ENCODE assay signal across 27 cellular contexts in genomic region chr10:98417481-98417959, GRCh38. TPM values are rescaled to one million over a fixed set of nuclear protein-coding genes. Genes with fewer than 3 reads are reported as not detected.
DNase-seq lines count a peak whose midpoint lies in the region; ATAC-seq, FAIRE-seq and TF ChIP-seq lines count a peak whose summit lies in the region.
"Had no signal": no experiment of that assay in that cellular context is flagged by ENCODE, and none has a peak within 500 bp of the region (broad histone marks: within the 10 kb centered on the region; RNA-seq: fewer than 3 reads in every experiment).

No MANE protein-coding gene starts in this region.

- H3K36me3 ChIP-seq in CD4-positive, CD25-positive, alpha-beta regulatory T cell (ENCODE audit: control insufficient read depth, insufficient read depth, low read length), result peaks cover 30% of the 10 kb centered on the region
- H3K36me3 ChIP-seq in bronchial epithelial cell (ENCODE audit: control insufficient read depth, insufficient read depth, low read length) (peaks cover 7% of the 10 kb centered on the region), sigmoid colon (peaks cover 5 to 52% (median 18%) of the 10 kb centered on the region in 4 donors), neural progenitor cell (no peaks in the 10 kb centered on the region)

- H3K27me3 ChIP-seq in CD4-positive, CD25-positive, alpha-beta regulatory T cell (ENCODE audit: control insufficient read depth, insufficient read depth, low read length), result no peaks in the 10 kb centered on the region
- H3K27me3 ChIP-seq in bronchial epithelial cell (ENCODE audit: control insufficient read depth, insufficient read depth, low read length) (no peaks in the 10 kb centered on the region), sigmoid colon (no peaks in the 10 kb centered on the region), neural progenitor cell (no peaks in the 10 kb centered on the region)
- H3K27me3 ChIP-seq: BLaER1, SJSA1 had no signal

- H3F3A ChIP-seq in neural progenitor cell (ENCODE audit: low read depth), result peaks cover 6% of the 10 kb centered on the region

- TF ChIP-seq EP300 in sigmoid colon (IDR thresholded peaks at IDR 0.05), result no peak

- no peak overlapping the region for H3K9ac ChIP-seq in neural progenitor cell
- H3K9ac ChIP-seq: BLaER1 had no signal

- no peak overlapping the region for H3K4me2 ChIP-seq in neural progenitor cell
- H3K4me2 ChIP-seq: BLaER1 had no signal

- H3K9me3 ChIP-seq in CD4-positive, CD25-positive, alpha-beta regulatory T cell (ENCODE audit: control insufficient read depth in 2 of 2, low read length in 2 of 2), result no peaks in the 10 kb centered on the region
- H3K9me3 ChIP-seq in sigmoid colon (no peaks in the 10 kb centered on the region), neural progenitor cell (ENCODE audit: low read depth) (no peaks in the 10 kb centered on the region)
- H3K9me3 ChIP-seq: BLaER1, SJSA1 had no signal

- H4K20me1 ChIP-seq in neural progenitor cell (ENCODE audit: low read depth), result no peaks in the 10 kb centered on the region
- H4K20me1 ChIP-seq: BLaER1 had no signal

- no peak for TF ChIP-seq POLR2A in sigmoid colon (IDR thresholded peaks at IDR 0.05)

- no peak overlapping the region for H3K4me3 ChIP-seq in CD4-positive, CD25-positive, alpha-beta regulatory T cell (ENCODE audit: low read depth, low read length)
- H3K4me3 ChIP-seq in bronchial epithelial cell (ENCODE audit: low read depth, low read length), result no peak overlapping the region
- no peak overlapping the region for H3K4me3 ChIP-seq in sigmoid colon
- no peak overlapping the region for H3K4me3 ChIP-seq in neural progenitor cell
- H3K4me3 ChIP-seq: BLaER1, SJSA1 had no signal

- TF ChIP-seq CTCF in bronchial epithelial cell (IDR thresholded peaks at IDR 0.05; ENCODE audit: insufficient read depth, low read length, severe bottlenecking), result no peak
- TF ChIP-seq CTCF in sigmoid colon (IDR thresholded peaks at IDR 0.05), result no peak
- TF ChIP-seq CTCF in GM10248 (IDR thresholded peaks at IDR 0.05; ENCODE audit: control extremely low read depth, extremely low read depth, low read depth, missing control alignments), result no peak
- TF ChIP-seq CTCF in neural progenitor cell (IDR thresholded peaks at IDR 0.05), result no peak

- H3K27ac Mint-ChIP-seq in CD4-positive, CD25-positive, alpha-beta regulatory T cell, result peak overlapping the region in 2 of 3 donors; percentile 20 to 48
- no peak overlapping the region for H3K27ac Mint-ChIP-seq in neural progenitor cell

- H2AFZ ChIP-seq in neural progenitor cell (replicated peaks), result no peak overlapping the region

- CTCF ChIA-PET in GM10248 (lab: Yijun Ruan, JAX), result interaction anchor here (2.4 kb wide), 1 partner anchor 8 kb away, joined by 5 read pairs; no protein-coding TSS in a partner anchor

- H3K27me3 Mint-ChIP-seq in CD4-positive, CD25-positive, alpha-beta regulatory T cell, result no peaks in the 10 kb centered on the region
- H3K27me3 Mint-ChIP-seq in neural progenitor cell (ENCODE audit: insufficient read depth, low read depth), result peaks cover 6% of the 10 kb centered on the region
- H3K27me3 Mint-ChIP-seq: CD4-positive, alpha-beta T cell had no signal

- no peaks in the 10 kb centered on the region for H3K79me2 ChIP-seq in neural progenitor cell (ENCODE audit: low read depth)

- peak; percentile 93 for FAIRE-seq in bronchial epithelial cell (lab: Jason Lieb, UNC)
- FAIRE-seq: D721Med, GM12892 had no signal

- H3K4me1 ChIP-seq in CD4-positive, CD25-positive, alpha-beta regulatory T cell (ENCODE audit: control insufficient read depth, insufficient read depth, low read length, poor library complexity, severe bottlenecking), result peaks cover 14% of the 10 kb centered on the region
- H3K4me1 ChIP-seq in sigmoid colon (peaks cover 0 to 29% (median 20%) of the 10 kb centered on the region in 4 donors), neural progenitor cell (peaks cover 10% of the 10 kb centered on the region)

- ATAC-seq in CD4-positive, CD25-positive, alpha-beta regulatory T cell (ENCODE audit: low read depth in 2 of 2), result no peak
- ATAC-seq: PC-3 had no signal

- DNase-seq in CD4-positive, CD25-positive, alpha-beta regulatory T cell, result no peak
- no peak for DNase-seq in bronchial epithelial cell (ENCODE audit: low read depth)
- DNase-seq in islet precursor cell, result peak; percentile 48
- DNase-seq in sigmoid colon, result peak; percentile 61
- DNase-seq in GM10248 (ENCODE audit: extremely low spot score), result no peak
- no peak for DNase-seq in neural progenitor cell (ENCODE audit: low spot score)
- no peak for DNase-seq in NCI-H510A treated with DMSO at 0.1 percent for 48 hours (lab: John Stamatoyannopoulos, UW)
- no peak for DNase-seq in DMS 273 treated with DMSO at 0.1 percent for 48 hours (lab: John Stamatoyannopoulos, UW)
- DNase-seq: CD4-positive, alpha-beta T cell; EL; GF-D8; Karpas-422; NCI-H1092; NCI-H1436; NCI-H187 treated with DMSO at 0.1 percent for 48 hours; NCI-H2171 treated with DMSO at 0.1 percent for 48 hours; NCI-H345; NCI-H524 treated with DMSO at 0.1 percent for 48 hours; NCI-H774; NK-92 treated with Interleukin-12 subunit alpha and Interleukin-12 subunit beta, amount 100 ng/mL, for 24 hours; PC-3; Right ventricle myocardium superior had no signal

- H3K27ac ChIP-seq in CD4-positive, CD25-positive, alpha-beta regulatory T cell (ENCODE audit: insufficient read depth, low read length, poor library complexity, severe bottlenecking), result no peak overlapping the region
- H3K27ac ChIP-seq in sigmoid colon, result no peak overlapping the region
- H3K27ac ChIP-seq in neural progenitor cell, result no peak overlapping the region
- H3K27ac ChIP-seq: HL-60, SJSA1 had no signal

- POLR2A ChIA-PET in GM10248 (lab: Yijun Ruan, JAX), result no interaction called here

- peaks cover 22% of the 10 kb centered on the region for H3K36me3 Mint-ChIP-seq in CD4-positive, CD25-positive, alpha-beta regulatory T cell
- H3K36me3 Mint-ChIP-seq in neural progenitor cell, result peaks cover 2% of the 10 kb centered on the region

- no peak overlapping the region for H3K4me3 Mint-ChIP-seq in CD4-positive, CD25-positive, alpha-beta regulatory T cell
- H3K4me3 Mint-ChIP-seq in neural progenitor cell, result no peak overlapping the region
- H3K4me3 Mint-ChIP-seq: CD4-positive, alpha-beta T cell had no signal

- intact Hi-C loops in sigmoid colon (cut with DNase I), result loop anchor here (10.0 kb wide), 1 partner anchor 173 kb away; no protein-coding TSS in a partner anchor

- WGBS in sigmoid colon, 2 donors, result 94 to 96% methylated on average over 19 of the region's 19 CpGs

- H3K4me1 Mint-ChIP-seq in CD4-positive, CD25-positive, alpha-beta regulatory T cell, result peaks cover 0 to 26% (median 14%) of the 10 kb centered on the region in 4 donors
- H3K4me1 Mint-ChIP-seq in neural progenitor cell, result peaks cover 26% of the 10 kb centered on the region

- no peaks in the 10 kb centered on the region for H3K9me3 Mint-ChIP-seq in CD4-positive, CD25-positive, alpha-beta regulatory T cell
- H3K9me3 Mint-ChIP-seq in neural progenitor cell, result no peaks in the 10 kb centered on the region
- H3K9me3 Mint-ChIP-seq: CD4-positive, alpha-beta T cell had no signal

RNA-seq across cellular contexts. Expression of gene PYROXD2, which starts 2.5 kb away (rescaled TPM):
- 17.8 TPM for total RNA-seq in CD4-positive, CD25-positive, alpha-beta regulatory T cell
- 1 to 10 TPM in 3 of 4 donors, under 1 TPM in 1; 0.34 to 4.5 (median 1.5) TPM for polyA plus RNA-seq in CD4-positive, CD25-positive, alpha-beta regulatory T cell
- total RNA-seq in bronchial epithelial cell (0.77 and 1.1 TPM in 2 replicates), sigmoid colon (10 to 100 TPM in 1 of 4 donors, 1 to 10 TPM in 3; 4.4 to 11.9 (median 9.7) TPM), neural progenitor cell (ENCODE audit: low replicate concordance) (5.0 and 10.5 TPM in 2 replicates)
- polyA plus RNA-seq in sigmoid colon, result 1 to 10 TPM in 2 of 3 donors, under 1 TPM in 1; 0.60 to 8.0 (median 2.3) TPM

RNA-seq across cellular contexts. Expression of gene HPS1, which starts 29.2 kb away (rescaled TPM):
- total RNA-seq in CD4-positive, CD25-positive, alpha-beta regulatory T cell, result 88.5 TPM
- polyA plus RNA-seq in CD4-positive, CD25-positive, alpha-beta regulatory T cell, result 10 to 100 TPM; 65.2 to 80.0 (median 75.2) TPM
- total RNA-seq in bronchial epithelial cell (15.8 and 26.9 TPM in 2 replicates), sigmoid colon (10 to 100 TPM; 44.7 to 93.1 (median 45.9) TPM), neural progenitor cell (ENCODE audit: low replicate concordance) (16.0 and 32.0 TPM in 2 replicates)
- polyA plus RNA-seq in sigmoid colon, result 10 to 100 TPM; 70.7 to 86.7 (median 76.3) TPM

Comparison
In these comparisons a context has a peak if more than half of its experiments do, and no peak if none do; other contexts are left out.
1. DNase-seq: peak in islet precursor cell (single experiment) and sigmoid colon (single experiment); none in CD4-positive, CD25-positive, alpha-beta regulatory T cell (0 of 3), bronchial epithelial cell (single experiment), GM10248 (single experiment), neural progenitor cell (single experiment), NCI-H510A treated with DMSO at 0.1 percent for 48 hours (single experiment) and DMS 273 treated with DMSO at 0.1 percent for 48 hours (single experiment).